31 cellular contexts compared by ENCODE assay signal in genomic region chr14:53137559-53137958, GRCh38.
"Had no signal": no experiment of that assay in that cellular context is flagged by ENCODE, and none has a peak within 500 bp of the region (broad histone marks: within the 10 kb centered on the region; RNA-seq: fewer than 3 reads in every experiment).

No MANE protein-coding gene starts in this region.

- ATAC-seq: activated CD4-positive, CD25-positive, alpha-beta regulatory T cell treated with anti-CD3 and anti-CD28 coated beads, Interleukin-2, amount 50 U/mL, for 24 hours; activated T-cell treated with anti-CD3 and anti-CD28 coated beads, Interleukin-2, amount 50 U/mL, for 72 hours; esophagus mucosa; T-helper 17 cell had no signal

- H3K36me3 ChIP-seq: brain microvascular endothelial cell, WERI-Rb-1 had no signal

- H3K4me3 Mint-ChIP-seq: activated B cell treated with CpG ODN at 0.5 μM for 24 hours; activated CD4-positive, alpha-beta memory T cell treated with anti-CD3 and anti-CD28 coated beads, Interleukin-2, amount 10 ng/mL, durations not matched to agents 7 days and 5 days; activated CD4-positive, alpha-beta T cell treated with anti-CD3 and anti-CD28 coated beads, Interleukin-2, amount 10 ng/mL, durations not matched to agents 24 days and 14 days; activated naive CD8-positive, alpha-beta T cell treated with anti-CD3 and anti-CD28 coated beads, Interleukin-2, amount 10 ng/mL, durations not matched to agents 7 days and 5 days; activated T-cell treated with anti-CD3 and anti-CD28 coated beads, Interleukin-2, amount 50 U/mL, for 24 hours; central memory CD8-positive, alpha-beta T cell; dendritic cell treated with granulocyte-macrophage colony-stimulating factor and Interleukin-4, amounts not matched to agents 40 ng/mL and 50 ng/mL, for 4 days; endodermal cell; T-helper 17 cell; T-helper 2 cell treated with Interferon-gamma antibody and Interleukin-4, amounts not matched to agents 5 μg/mL and 100 μg/mL, for 36 hours had no signal

- H3K27ac Mint-ChIP-seq: activated B cell treated with CpG ODN at 0.5 μM for 24 hours; activated CD4-positive, alpha-beta memory T cell treated with anti-CD3 and anti-CD28 coated beads, Interleukin-2, amount 10 ng/mL, durations not matched to agents 7 days and 5 days; activated CD4-positive, alpha-beta T cell treated with anti-CD3 and anti-CD28 coated beads, Interleukin-2, amount 10 ng/mL, durations not matched to agents 24 days and 14 days; activated naive CD8-positive, alpha-beta T cell treated with anti-CD3 and anti-CD28 coated beads, Interleukin-2, amount 10 ng/mL, durations not matched to agents 7 days and 5 days; activated T-cell treated with anti-CD3 and anti-CD28 coated beads, Interleukin-2, amount 50 U/mL, for 24 hours; activated T-cell treated with anti-CD3 and anti-CD28 coated beads, Interleukin-2, amount 50 U/mL, for 72 hours; dendritic cell treated with granulocyte-macrophage colony-stimulating factor and Interleukin-4, amounts not matched to agents 40 ng/mL and 50 ng/mL, for 4 days; endodermal cell; T-helper 2 cell treated with Interferon-gamma antibody and Interleukin-4, amounts not matched to agents 5 μg/mL and 100 μg/mL, for 36 hours had no signal

- H3K27me3 ChIP-seq: brain microvascular endothelial cell, dorsolateral prefrontal cortex had no signal

- H3K27ac ChIP-seq: brain microvascular endothelial cell, coronary artery, dorsolateral prefrontal cortex, WERI-Rb-1 had no signal

- H3K4me3 ChIP-seq: coronary artery, dorsolateral prefrontal cortex had no signal

- H3K4me1 Mint-ChIP-seq: endodermal cell had no signal

- H3K27me3 Mint-ChIP-seq: activated B cell treated with CpG ODN at 0.5 μM for 24 hours; activated CD4-positive, alpha-beta memory T cell treated with anti-CD3 and anti-CD28 coated beads, Interleukin-2, amount 10 ng/mL, durations not matched to agents 7 days and 5 days; activated CD4-positive, alpha-beta T cell treated with anti-CD3 and anti-CD28 coated beads, Interleukin-2, amount 10 ng/mL, durations not matched to agents 24 days and 14 days; activated naive CD8-positive, alpha-beta T cell treated with anti-CD3 and anti-CD28 coated beads, Interleukin-2, amount 10 ng/mL, durations not matched to agents 7 days and 5 days; activated T-cell treated with anti-CD3 and anti-CD28 coated beads, Interleukin-2, amount 50 U/mL, for 24 hours; central memory CD8-positive, alpha-beta T cell; dendritic cell treated with granulocyte-macrophage colony-stimulating factor and Interleukin-4, amounts not matched to agents 40 ng/mL and 50 ng/mL, for 4 days; T-helper 17 cell had no signal

- DNase-seq: activated B cell treated with CpG ODN at 0.5 μM for 24 hours; activated CD4-positive, alpha-beta memory T cell treated with anti-CD3 and anti-CD28 coated beads, Interleukin-2, amount 10 ng/mL, durations not matched to agents 7 days and 5 days; activated CD4-positive, alpha-beta T cell treated with anti-CD3 and anti-CD28 coated beads, Interleukin-2, amount 10 ng/mL, durations not matched to agents 24 days and 14 days; activated CD4-positive, alpha-beta T cell treated with anti-CD3 and anti-CD28 coated beads, Interleukin-2, amount 50 U/mL, for 4 hours; activated CD8-positive, alpha-beta memory T cell treated with anti-CD3 and anti-CD28 coated beads, Interleukin-2, amount 50 U/mL, for 48 hours; activated effector memory CD4-positive, alpha-beta T cell treated with Interleukin-2 at 50 U/mL for 16 hours; activated gamma-delta T cell treated with Interleukin-2 at 50 U/mL for 16 hours; activated naive CD4-positive, alpha-beta T cell treated with anti-CD3 and anti-CD28 coated beads, Interleukin-2, amount 50 U/mL, for 16 hours; activated naive CD4-positive, alpha-beta T cell treated with Interleukin-2 at 50 U/mL for 16 hours; activated naive CD8-positive, alpha-beta T cell treated with anti-CD3 and anti-CD28 coated beads, Interleukin-2, amount 10 ng/mL, durations not matched to agents 7 days and 5 days; activated T-cell treated with anti-CD3 and anti-CD28 coated beads for 4 hours; activated T-cell treated with anti-CD3 and anti-CD28 coated beads, Interleukin-2, amount 50 U/mL, for 24 hours; activated T-cell treated with anti-CD3 and anti-CD28 coated beads, Interleukin-2, amount 50 U/mL, for 72 hours; brain microvascular endothelial cell; dorsolateral prefrontal cortex; effector memory CD4-positive, alpha-beta T cell; endodermal cell; foreskin fibroblast; head of caudate nucleus; T-helper 17 cell; T1000; WERI-Rb-1 had no signal

- FAIRE-seq: astrocyte, bronchial epithelial cell, frontal cortex had no signal
